ENCODE assay signal across 30 cellular contexts in genomic region chr3:156670077-156670476, GRCh38.
"Had no signal": no experiment of that assay in that cellular context is flagged by ENCODE, and none has a peak within 500 bp of the region (broad histone marks: within the 10 kb centered on the region; RNA-seq: fewer than 3 reads in every experiment).

No MANE protein-coding gene starts in this region.

- H3K27me3 ChIP-seq: cardiac muscle cell had no signal

- ATAC-seq: activated naive CD4-positive, alpha-beta T cell treated with anti-CD3 and anti-CD28 coated beads, Interleukin-2, amount 50 U/mL, for 72 hours; activated naive CD8-positive, alpha-beta T cell treated with anti-CD3 and anti-CD28 coated beads, Interleukin-2, amount 50 U/mL, for 24 hours; activated T-cell treated with anti-CD3 and anti-CD28 coated beads, Interleukin-2, amount 50 U/mL, for 4 hours; K562; PC-3; T-helper 17 cell had no signal

- H3K36me3 ChIP-seq: cardiac muscle cell had no signal

- DNase-seq: activated B cell treated with CpG ODN at 0.5 μM for 24 hours; activated CD4-positive, alpha-beta memory T cell treated with anti-CD3 and anti-CD28 coated beads for 36 hours; activated CD4-positive, alpha-beta T cell treated with anti-CD3 and anti-CD28 coated beads for 1 hour; activated CD4-positive, alpha-beta T cell treated with anti-CD3 and anti-CD28 coated beads, Interleukin-2, amount 10 ng/mL, durations not matched to agents 24 days and 14 days; activated CD8-positive, alpha-beta memory T cell treated with anti-CD3 and anti-CD28 coated beads for 24 hours; activated effector memory CD4-positive, alpha-beta T cell treated with anti-CD3 and anti-CD28 coated beads, Interleukin-2, amount 50 U/mL, for 16 hours; activated naive CD4-positive, alpha-beta T cell treated with Interleukin-2 at 50 U/mL for 16 hours; activated naive CD8-positive, alpha-beta T cell treated with anti-CD3 and anti-CD28 coated beads, Interleukin-2, amount 50 U/mL, for 24 hours; activated T-cell treated with anti-CD3 and anti-CD28 coated beads, Interleukin-2, amount 50 U/mL, for 4 hours; amygdala; Kasumi-1; MV-4-11; NCI-H1092 treated with DMSO at 0.1 percent for 48 hours; NCI-H1417 treated with DMSO at 0.1 percent for 48 hours; NCI-H1694; NCI-H2029; NCI-H2107; NCI-H2171 treated with DMSO at 0.1 percent for 48 hours; NCI-H226; NCI-H510A; NCI-H526 treated with DMSO at 0.1 percent for 48 hours; NCI-H82; NK-92 treated with Interleukin-12 subunit alpha and Interleukin-12 subunit beta, amount 100 ng/mL, for 24 hours; PC-3; SHP77 treated with DMSO at 0.1 percent for 48 hours; T-helper 17 cell; T1000 had no signal

- H3K4me3 ChIP-seq: cardiac muscle cell, K562 had no signal

- H3K27ac ChIP-seq: cardiac muscle cell had no signal
